Comparison of ENCODE assay signal across 8 cellular contexts in genomic region chr2:231926761-231927565, GRCh38. TPM values are rescaled to one million over a fixed set of nuclear protein-coding genes. Genes with fewer than 3 reads are reported as not detected.
DNase-seq lines count a peak whose midpoint lies in the region; ATAC-seq and TF ChIP-seq lines count a peak whose summit lies in the region.

No MANE protein-coding gene starts in this region.

- peaks cover 71% of the 10 kb centered on the region for H3K27me3 Mint-ChIP-seq in H9 (ENCODE audit: low read depth)
- peaks cover 28% of the 10 kb centered on the region for H3K27me3 Mint-ChIP-seq in glutamatergic neuron (ENCODE audit: unreplicated experiment)

- peaks cover 21% of the 10 kb centered on the region for H3K23me2 ChIP-seq in H9 (ENCODE audit: insufficient read length, low read depth, low read length, poor library complexity, severe bottlenecking)

- peaks cover 0 to 29% (median 15%) of the 10 kb centered on the region in 11 experiments; a peak in 10 of 22 replicates for H4K20me1 ChIP-seq in BLaER1 treated with 17β-estradiol and CSF1 and Interleukin-3, amounts not matched to agents 10 nM and 100 nM
- H4K20me1 ChIP-seq in H9 (ENCODE audit: control insufficient read depth, insufficient read depth, insufficient read length): no peaks in the 10 kb centered on the region

- no peaks in the 10 kb centered on the region for H3K9me3 ChIP-seq in BLaER1 treated with 17β-estradiol and CSF1 and Interleukin-3, amounts not matched to agents 10 nM and 100 nM (replicated peaks in 1 of 11)
- H3K9me3 ChIP-seq in H9 (ENCODE audit: control insufficient read depth, low read depth, low read length): no peaks in the 10 kb centered on the region

- H2BK120ac ChIP-seq in H9 (ENCODE audit: low read depth, low read length, poor library complexity, severe bottlenecking): no peak overlapping the region

- H3K27ac ChIP-seq in BLaER1 treated with 17β-estradiol and CSF1 and Interleukin-3, amounts not matched to agents 10 nM and 100 nM: no peak overlapping the region
- no peak overlapping the region for H3K27ac ChIP-seq in H9 (ENCODE audit: insufficient read length, low read depth, low read length)

- H3K9me3 Mint-ChIP-seq in H9 (no peaks in the 10 kb centered on the region; a peak in 1 of 5 replicates), glutamatergic neuron (ENCODE audit: unreplicated experiment) (peaks cover 16% of the 10 kb centered on the region)

- no peak overlapping the region for H2BK15ac ChIP-seq in H9 (ENCODE audit: low read depth, low read length)

- H3K4me3 Mint-ChIP-seq in H9 (peak overlapping the region; percentile 66 to 83), glutamatergic neuron (ENCODE audit: unreplicated experiment) (peak overlapping the region; percentile 90)

- H3K27ac Mint-ChIP-seq in H9: no peak overlapping the region
- H3K27ac Mint-ChIP-seq in glutamatergic neuron (ENCODE audit: unreplicated experiment): peak overlapping the region; percentile 62

- peak overlapping the region in 7 of 11 experiments; percentile 34 to 82 (median 69); a peak in 10 of 22 replicates for H3K9ac ChIP-seq in BLaER1 treated with 17β-estradiol and CSF1 and Interleukin-3, amounts not matched to agents 10 nM and 100 nM
- no peak overlapping the region for H3K9ac ChIP-seq in H9 (ENCODE audit: extremely low read depth, insufficient read length, low read length)

- no peak overlapping the region for H3T11ph ChIP-seq in H9 (ENCODE audit: low read length)

- H2BK5ac ChIP-seq in H9 (ENCODE audit: insufficient read length, low read length): no peak overlapping the region

- no peak overlapping the region for H3K23ac ChIP-seq in H9 (ENCODE audit: insufficient read length, low read depth, low read length)

- H4K91ac ChIP-seq in H9 (ENCODE audit: insufficient read length, low read depth, low read length): no peak overlapping the region

- H3K79me2 ChIP-seq in H9 (ENCODE audit: insufficient read depth, low read length): no peaks in the 10 kb centered on the region

- DNase-seq in H9 (peak; percentile 75), glutamatergic neuron (no peak), pons (ENCODE audit: low spot score) (peak; percentile 15), amniotic stem cell (lab: John Stamatoyannopoulos, UW) (no peak), AG08396 (ENCODE audit: low spot score) (no peak)

- H3K79me1 ChIP-seq in H9 (ENCODE audit: insufficient read depth, low read depth, low read length, poor library complexity, severe bottlenecking): no peaks in the 10 kb centered on the region

- no peaks in the 10 kb centered on the region for H3K36me3 Mint-ChIP-seq in H9 (ENCODE audit: insufficient read depth in 1 of 3, low read depth in 3 of 3)
- no peaks in the 10 kb centered on the region for H3K36me3 Mint-ChIP-seq in glutamatergic neuron (ENCODE audit: unreplicated experiment)

- no peak overlapping the region for H2BK12ac ChIP-seq in H9 (ENCODE audit: insufficient read length, low read depth, low read length)

- peaks cover 0 to 18% (median 0%) of the 10 kb centered on the region in 11 experiments; a peak in 2 of 22 replicates for H3K36me3 ChIP-seq in BLaER1 treated with 17β-estradiol and CSF1 and Interleukin-3, amounts not matched to agents 10 nM and 100 nM

- peaks cover 30 to 55% (median 39%) of the 10 kb centered on the region in 11 experiments for H3K27me3 ChIP-seq in BLaER1 treated with 17β-estradiol and CSF1 and Interleukin-3, amounts not matched to agents 10 nM and 100 nM
- H3K27me3 ChIP-seq in H9 (ENCODE audit: insufficient read depth, low read length): peaks cover 22% of the 10 kb centered on the region; the same call in 1 of the 2 replicates

- peak overlapping the region; percentile 56 to 76 (median 68) for H3K4me3 ChIP-seq in BLaER1 treated with 17β-estradiol and CSF1 and Interleukin-3, amounts not matched to agents 10 nM and 100 nM
- peak overlapping the region; percentile 37 for H3K4me3 ChIP-seq in WI38 (ENCODE audit: low read depth, low read length)

- peaks cover 17 to 24% of the 10 kb centered on the region in 2 experiments for H3K4me1 Mint-ChIP-seq in H9
- peaks cover 47% of the 10 kb centered on the region for H3K4me1 Mint-ChIP-seq in glutamatergic neuron (ENCODE audit: low read depth, unreplicated experiment)

- H3K4me2 ChIP-seq in BLaER1 treated with 17β-estradiol and CSF1 and Interleukin-3, amounts not matched to agents 10 nM and 100 nM: peak overlapping the region; percentile 96 to 100 (median 100)
- peak overlapping the region; percentile 71 for H3K4me2 ChIP-seq in H9 (ENCODE audit: insufficient read depth, insufficient read length, low read length)

- no peak overlapping the region for H2BK20ac ChIP-seq in H9 (ENCODE audit: low read depth, low read length, poor library complexity, severe bottlenecking)

- no peak for ATAC-seq in HG03342 (IDR thresholded peaks at IDR 0.05; ENCODE audit: unreplicated experiment)

- H4K5ac ChIP-seq in H9 (ENCODE audit: insufficient read length, low read depth, low read length): no peak overlapping the region

- no peak overlapping the region for H3K4ac ChIP-seq in H9 (ENCODE audit: low read depth, low read length)

- H3K18ac ChIP-seq in H9 (ENCODE audit: insufficient read length, low read depth, low read length): no peak overlapping the region

- H3K4me1 ChIP-seq in BLaER1 treated with 17β-estradiol and CSF1 and Interleukin-3, amounts not matched to agents 10 nM and 100 nM: peaks cover 17 to 90% (median 75%) of the 10 kb centered on the region in 10 experiments
- H3K4me1 ChIP-seq in H9 (ENCODE audit: insufficient read depth, low read length): no peaks in the 10 kb centered on the region; the same call in 1 of the 2 replicates

- no peak overlapping the region for H2AFZ ChIP-seq in H9 (ENCODE audit: low read length)

- no peak overlapping the region; the same call in 1 of the 2 replicates for H3K14ac ChIP-seq in H9 (ENCODE audit: insufficient read depth, low read length)

- no peak for TF ChIP-seq CTCF in H9 (conservative IDR thresholded peaks at IDR 0.05)
- no peak for TF ChIP-seq CTCF in WI38 (IDR thresholded peaks at IDR 0.05; ENCODE audit: low read depth, low read length)
- no peak for TF ChIP-seq CTCF in glutamatergic neuron (IDR thresholded peaks at IDR 0.05; ENCODE audit: partially characterized antibody, unreplicated experiment)

- no peak overlapping the region for H3K56ac ChIP-seq in H9 (ENCODE audit: insufficient read length, low read depth, low read length)

- no peak overlapping the region for H4K8ac ChIP-seq in H9 (replicated peaks; ENCODE audit: insufficient read length, low read depth, low read length)

- no peak overlapping the region for H2AK5ac ChIP-seq in H9 (ENCODE audit: insufficient read length, low read length)

- WGBS in H9 (ENCODE audit: extremely low coverage, insufficient read length, low lambda C conversion rate): no CpG with 5 or more reads among the region's 51 CpGs

RNA-seq across cellular contexts. Expression of gene NPPC, which starts 0.8 kb away (rescaled TPM):
- total RNA-seq in H9 (2021) (1.1 and 1.2 TPM in 2 replicates), glutamatergic neuron (ENCODE audit: unreplicated experiment) (18.5 TPM)

RNA-seq across cellular contexts. Expression of gene DIS3L2, which starts 34.5 kb away (rescaled TPM):
- total RNA-seq in H9 (2021) (28.1 and 28.2 TPM in 2 replicates), glutamatergic neuron (ENCODE audit: unreplicated experiment) (42.1 TPM)

Comparison
In these comparisons a context has a peak if more than half of its experiments do, and no peak if none do; other contexts are left out.
1. DNase-seq: peak in H9 (single experiment) and pons (single experiment); none in glutamatergic neuron (single experiment), amniotic stem cell (single experiment) and AG08396 (single experiment).